Comparison of ENCODE assay signal across 1 cellular context in genomic region chr6:80437186-80437585, GRCh38.
TF ChIP-seq lines count a peak whose summit lies in the region.

No MANE protein-coding gene starts in this region.

TF ChIP-seq in SK-N-SH, 30 proteins besides CTCF, POLR2A, EP300 and RAD21 (continued from another document):
- TF ChIP-seq PBX3 (IDR thresholded peaks at IDR 0.05) (peak; percentile 91), RCOR1 (IDR thresholded peaks at IDR 0.05; ENCODE audit: low read length) (no peak), MXI1 (IDR thresholded peaks at IDR 0.05; ENCODE audit: low read depth, low read length) (no peak), TEAD4 (IDR thresholded peaks at IDR 0.05; ENCODE audit: borderline replicate concordance, insufficient read depth) (peak; percentile 74), EZH2phosphoT487 (IDR thresholded peaks at IDR 0.05; ENCODE audit: borderline replicate concordance, low read depth) (no peak), TCF12 (IDR thresholded peaks at IDR 0.05) (peak; percentile 80)
- TF ChIP-seq, protein P1, sequence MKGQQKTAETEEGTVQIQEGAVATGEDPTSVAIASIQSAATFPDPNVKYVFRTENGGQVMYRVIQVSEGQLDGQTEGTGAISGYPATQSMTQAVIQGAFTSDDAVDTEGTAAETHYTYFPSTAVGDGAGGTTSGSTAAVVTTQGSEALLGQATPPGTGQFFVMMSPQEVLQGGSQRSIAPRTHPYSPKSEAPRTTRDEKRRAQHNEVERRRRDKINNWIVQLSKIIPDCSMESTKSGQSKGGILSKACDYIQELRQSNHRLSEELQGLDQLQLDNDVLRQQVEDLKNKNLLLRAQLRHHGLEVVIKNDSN (IDR thresholded peaks at IDR 0.05; ENCODE audit: borderline replicate concordance, low read depth): no peak
